ENCODE assay signal across 9 cellular contexts in genomic region chr10:71212249-71213126, GRCh38. TPM values are rescaled to one million over a fixed set of nuclear protein-coding genes. Genes with fewer than 3 reads are reported as not detected.
A peak's percentile ranks its signal among the peaks of the same experiment; 100 is the strongest.
DNase-seq lines count a peak whose midpoint lies in the region; ATAC-seq, FAIRE-seq and TF ChIP-seq lines count a peak whose summit lies in the region.
"Had no signal": no experiment of that assay in that cellular context is flagged by ENCODE, and none has a peak within 500 bp of the region (broad histone marks: within the 10 kb centered on the region; RNA-seq: fewer than 3 reads in every experiment).

Gene UNC5B (plus strand): TSS chr10:71212570. CDS start chr10:71212986, 416 bp downstream.

- peak within 1 kb of the TSS; percentile 89 for H3K4me3 ChIP-seq in thoracic aorta

- H3K27me3 ChIP-seq in thoracic aorta (replicated peaks; ENCODE audit: insufficient read depth), result no peaks in the 10 kb centered on the region

- intact Hi-C loops in head of caudate nucleus (cut with DNase I), result loop anchor here (5.0 kb wide), 1 partner anchor 50 kb away; no protein-coding TSS in a partner anchor

- no peaks in the 10 kb centered on the region for H3K36me3 Mint-ChIP-seq in activated naive CD8-positive, alpha-beta T cell treated with anti-CD3 and anti-CD28 coated beads, Interleukin-2, amount 10 ng/mL, durations not matched to agents 7 days and 5 days

- H3K4me1 ChIP-seq in thoracic aorta (ENCODE audit: control insufficient read depth in 1 of 2, low read depth in 2 of 2), result peaks cover 3 to 44% of the 10 kb centered on the region in 2 donors

- FAIRE-seq in D721Med (lab: Jason Lieb, UNC), result no peak

- peak within 1 kb of the TSS; percentile 61 for H3K4me3 Mint-ChIP-seq in activated naive CD8-positive, alpha-beta T cell treated with anti-CD3 and anti-CD28 coated beads, Interleukin-2, amount 10 ng/mL, durations not matched to agents 7 days and 5 days

- H3K4me1 Mint-ChIP-seq in activated naive CD8-positive, alpha-beta T cell treated with anti-CD3 and anti-CD28 coated beads, Interleukin-2, amount 10 ng/mL, durations not matched to agents 7 days and 5 days, result peaks cover 10% of the 10 kb centered on the region

- peak; percentile 70 for ATAC-seq in activated naive CD8-positive, alpha-beta T cell treated with anti-CD3 and anti-CD28 coated beads, Interleukin-2, amount 10 ng/mL, durations not matched to agents 7 days and 5 days (ENCODE audit: low read depth)
- ATAC-seq in omental fat pad (ENCODE audit: low FRiP score), result peak; percentile 70
- peak; percentile 50 for ATAC-seq in thoracic aorta (ENCODE audit: insufficient number of reproducible peaks, low FRiP score, low read depth)
- no peak for ATAC-seq in HG03460 (IDR thresholded peaks at IDR 0.05; ENCODE audit: unreplicated experiment)

- H3K9me3 ChIP-seq in thoracic aorta, result no peaks in the 10 kb centered on the region

- peak; percentile 22 for TF ChIP-seq CTCF in D721Med (IDR thresholded peaks at IDR 0.05; ENCODE audit: insufficient read depth, missing control alignments)
- TF ChIP-seq CTCF in omental fat pad (IDR thresholded peaks at IDR 0.05), result no peak
- TF ChIP-seq CTCF in thoracic aorta (IDR thresholded peaks at IDR 0.05), result peak; percentile 38

- no peak within 1 kb of the TSS for H3K27ac Mint-ChIP-seq in activated naive CD8-positive, alpha-beta T cell treated with anti-CD3 and anti-CD28 coated beads, Interleukin-2, amount 10 ng/mL, durations not matched to agents 7 days and 5 days

- H3K36me3 ChIP-seq in thoracic aorta, result no peaks in the 10 kb centered on the region

- peaks cover 77% of the 10 kb centered on the region for H3K27me3 Mint-ChIP-seq in activated naive CD8-positive, alpha-beta T cell treated with anti-CD3 and anti-CD28 coated beads, Interleukin-2, amount 10 ng/mL, durations not matched to agents 7 days and 5 days

- no peak for DNase-seq in D721Med (ENCODE audit: insufficient read length, low spot score)
- DNase-seq in Kasumi-1 (lab: John Stamatoyannopoulos, UW), result peak; percentile 80 to 83
- peak; percentile 85 for DNase-seq in RPMI8226
- DNase-seq in activated naive CD8-positive, alpha-beta T cell treated with anti-CD3 and anti-CD28 coated beads, Interleukin-2, amount 10 ng/mL, durations not matched to agents 7 days and 5 days, result peak; percentile 74
- DNase-seq in head of caudate nucleus, result peak; percentile 73 to 97 (median 94)
- DNase-seq in omental fat pad (ENCODE audit: low spot score), result no peak
- peak; percentile 30 for DNase-seq in thoracic aorta (ENCODE audit: low spot score)

- H3K27ac ChIP-seq in thoracic aorta, result peak within 1 kb of the TSS; percentile 77 to 87

- POLR2A ChIA-PET in activated naive CD8-positive, alpha-beta T cell treated with anti-CD3 and anti-CD28 coated beads, Interleukin-2, amount 10 ng/mL, durations not matched to agents 7 days and 5 days (lab: Charles Lee), result no interaction called here

- no peaks in the 10 kb centered on the region for H3K9me3 Mint-ChIP-seq in activated naive CD8-positive, alpha-beta T cell treated with anti-CD3 and anti-CD28 coated beads, Interleukin-2, amount 10 ng/mL, durations not matched to agents 7 days and 5 days

RNA-seq across cellular contexts. Expression of gene UNC5B, which starts in this region (rescaled TPM):
- under 1 TPM in 1 of 2 experiments, not detected in 1; 0.03 TPM for total RNA-seq in activated naive CD8-positive, alpha-beta T cell treated with anti-CD3 and anti-CD28 coated beads, Interleukin-2, amount 10 ng/mL, durations not matched to agents 7 days and 5 days
- total RNA-seq in omental fat pad (1 to 10 TPM; 3.4 to 5.2 (median 3.9) TPM), thoracic aorta (10 to 100 TPM; 18.3 to 24.2 TPM)
- total RNA-seq: T-helper 1 cell treated with Interleukin-12 subunit alpha and Interleukin-12 subunit beta and Interleukin-4 antibody, amounts not matched to agents 30 ng/mL and 1 ng/mL, for 36 hours had no signal

Comparison
In these comparisons a context has a peak if more than half of its experiments do, and no peak if none do; other contexts are left out.
1. RNA of gene UNC5B (total RNA-seq): 18.3 to 24.2 TPM in thoracic aorta and 3.4 to 5.2 TPM in omental fat pad; 0.03 TPM in activated naive CD8-positive, alpha-beta T cell treated with anti-CD3 and anti-CD28 coated beads, Interleukin-2, amount 10 ng/mL, durations not matched to agents 7 days and 5 days; every median in the first group is over 4 times any median in the second.
2. Peak in DNase-seq and ATAC-seq in activated naive CD8-positive, alpha-beta T cell treated with anti-CD3 and anti-CD28 coated beads, Interleukin-2, amount 10 ng/mL, durations not matched to agents 7 days and 5 days; RNA of the gene not detected or under 1 TPM.
3. DNase-seq: peak in Kasumi-1 (2 of 2), RPMI8226 (single experiment), head of caudate nucleus (42 of 42) and thoracic aorta (single experiment); none in D721Med (single experiment) and omental fat pad (single experiment).
4. CTCF ChIP-seq: peak in D721Med (single experiment) and thoracic aorta (single experiment); none in omental fat pad (0 of 3).